ENCODE assay signal across 8 cellular contexts in genomic region chr10:62632071-62632809, GRCh38.
A peak's percentile ranks its signal among the peaks of the same experiment; 100 is the strongest.
DNase-seq lines count a peak whose midpoint lies in the region; ATAC-seq lines count a peak whose summit lies in the region.

No MANE protein-coding gene starts in this region.

- H3K36me3 ChIP-seq in effector memory CD4-positive, alpha-beta T cell (ENCODE audit: control insufficient read depth, insufficient read depth, low read length): no peaks in the 10 kb centered on the region

- H3K9me3 ChIP-seq in effector memory CD4-positive, alpha-beta T cell (ENCODE audit: control insufficient read depth, low read length): no peaks in the 10 kb centered on the region

- ATAC-seq in HG03097 (IDR thresholded peaks at IDR 0.05; ENCODE audit: low FRiP score, unreplicated experiment): peak; percentile 56

- H3K4me1 ChIP-seq in effector memory CD4-positive, alpha-beta T cell (ENCODE audit: control insufficient read depth, insufficient read depth, low read length, poor library complexity, severe bottlenecking): peaks cover 9% of the 10 kb centered on the region

- DNase-seq in activated CD8-positive, alpha-beta memory T cell treated with anti-CD3 and anti-CD28 coated beads for 24 hours: peak; percentile 65
- no peak for DNase-seq in activated CD8-positive, alpha-beta memory T cell treated with anti-CD3 and anti-CD28 coated beads, Interleukin-2, amount 50 U/mL, for 48 hours
- DNase-seq in T-helper 1 cell (peak; percentile 13 to 79 (median 34)), HuH-7 (ENCODE audit: low spot score) (no peak), cerebellar nuclear complex (lab: John Stamatoyannopoulos, UW) (no peak)
- DNase-seq in effector memory CD4-positive, alpha-beta T cell: peak; percentile 25 to 51 (median 43)
- DNase-seq in stimulated activated CD8-positive, alpha-beta memory T cell treated with anti-CD3 and anti-CD28 coated beads, Interleukin-7, amount 100 ng/mL, for 4 hours (ENCODE audit: low read depth in 2 of 2): peak; percentile 55 to 73

- no peak overlapping the region for H3K4me3 ChIP-seq in effector memory CD4-positive, alpha-beta T cell (ENCODE audit: insufficient read depth, low read depth, low read length, poor library complexity, severe bottlenecking)

- no peak overlapping the region for H3K27ac ChIP-seq in effector memory CD4-positive, alpha-beta T cell (ENCODE audit: insufficient read depth, low read length, poor library complexity, severe bottlenecking)

- H3K27me3 ChIP-seq in effector memory CD4-positive, alpha-beta T cell (replicated peaks; ENCODE audit: control insufficient read depth, insufficient read depth, low read length, poor library complexity, severe bottlenecking): no peaks in the 10 kb centered on the region

Comparison
In these comparisons a context has a peak if more than half of its experiments do, and no peak if none do; other contexts are left out.
1. DNase-seq: peak in activated CD8-positive, alpha-beta memory T cell treated with anti-CD3 and anti-CD28 coated beads for 24 hours (single experiment), T-helper 1 cell (5 of 5), effector memory CD4-positive, alpha-beta T cell (3 of 3) and stimulated activated CD8-positive, alpha-beta memory T cell treated with anti-CD3 and anti-CD28 coated beads, Interleukin-7, amount 100 ng/mL, for 4 hours (2 of 2); none in activated CD8-positive, alpha-beta memory T cell treated with anti-CD3 and anti-CD28 coated beads, Interleukin-2, amount 50 U/mL, for 48 hours (single experiment), HuH-7 (single experiment) and cerebellar nuclear complex (0 of 2).